ENCODE assay signal across 8 cellular contexts in the genomic region with DNA sequence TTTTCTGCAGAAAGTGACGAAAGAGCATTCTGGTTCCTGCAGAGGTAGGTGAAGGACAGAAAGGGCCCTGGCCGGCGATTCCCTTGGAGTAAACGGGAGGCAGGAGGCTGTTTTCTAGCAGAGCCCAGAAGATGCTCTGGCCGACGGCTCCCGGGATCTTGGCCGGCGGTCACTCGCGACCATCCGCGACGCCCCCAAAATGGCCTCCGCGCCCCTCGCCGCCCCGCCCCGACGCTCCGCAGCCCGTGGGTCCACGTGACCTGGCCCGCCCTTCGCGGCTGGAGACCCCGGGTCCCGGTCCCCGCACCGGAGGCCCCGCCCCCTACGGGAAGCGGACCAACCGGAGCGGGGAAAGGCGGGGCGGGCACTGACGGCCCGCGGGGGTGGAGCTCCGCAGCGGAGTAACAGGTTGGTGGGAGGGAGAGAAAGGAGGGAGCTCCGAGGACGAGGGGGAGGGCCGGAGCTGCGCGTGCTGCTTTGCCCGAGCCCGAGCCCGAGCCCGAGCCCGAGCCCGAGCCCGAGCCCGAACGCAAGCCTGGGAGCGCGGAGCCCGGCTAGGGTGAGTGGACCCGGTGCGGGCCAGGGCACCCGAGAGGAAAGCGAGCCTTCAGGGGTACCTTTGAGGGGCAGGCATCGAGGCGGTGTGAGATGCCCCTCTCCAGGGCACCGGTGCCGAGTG. TPM values are rescaled to one million over a fixed set of nuclear protein-coding genes. Genes with fewer than 3 reads are reported as not detected.
DNase-seq lines count a peak whose midpoint lies in the region; ATAC-seq and TF ChIP-seq lines count a peak whose summit lies in the region.

TSS of gene CGN (plus strand) at position 431 of the 679 bp plus-strand sequence. CDS start 7,133 bp downstream, outside the sequence.

- intact Hi-C loops in natural killer cell (cut with micrococcal nuclease): loop anchor here (1.0 kb wide), 1 partner anchor 29 kb away; the partner anchor contains the start of gene TUFT1

- H3K27ac Mint-ChIP-seq in activated T-helper 17 cell treated with anti-CD3 and anti-CD28 coated beads, Interleukin-2, amount 50 U/mL, for 72 hours: peak within 1 kb of the TSS; percentile 28
- H3K27ac Mint-ChIP-seq in natural killer cell: peak within 1 kb of the TSS; percentile 69 to 85
- peak within 1 kb of the TSS; percentile 57 for H3K27ac Mint-ChIP-seq in stimulated activated memory B cell treated with anti-CD40 and anti-IgM and Interleukin-4, amounts not matched to agents 10 μg/mL and 1 μg/mL and 100 μg/mL, for 72 hours

- DNase-seq in COLO829 (ENCODE audit: low spot score) (peak; percentile 60), Kasumi-1 (lab: John Stamatoyannopoulos, UW) (peak; percentile 73 to 77), RPMI7951 (ENCODE audit: low read depth) (peak; percentile 57), fibroblast of mammary gland (ENCODE audit: low read depth) (peak; percentile 32), natural killer cell (peak; percentile 80)

- no peaks in the 10 kb centered on the region for H3K36me3 Mint-ChIP-seq in activated T-helper 17 cell treated with anti-CD3 and anti-CD28 coated beads, Interleukin-2, amount 50 U/mL, for 72 hours (ENCODE audit: low read depth)
- H3K36me3 Mint-ChIP-seq in natural killer cell: no peaks in the 10 kb centered on the region
- no peaks in the 10 kb centered on the region for H3K36me3 Mint-ChIP-seq in stimulated activated memory B cell treated with anti-CD40 and anti-IgM and Interleukin-4, amounts not matched to agents 10 μg/mL and 1 μg/mL and 100 μg/mL, for 72 hours

- no peaks in the 10 kb centered on the region for H3K9me3 Mint-ChIP-seq in activated T-helper 17 cell treated with anti-CD3 and anti-CD28 coated beads, Interleukin-2, amount 50 U/mL, for 72 hours
- H3K9me3 Mint-ChIP-seq in natural killer cell: no peaks in the 10 kb centered on the region
- no peaks in the 10 kb centered on the region for H3K9me3 Mint-ChIP-seq in stimulated activated memory B cell treated with anti-CD40 and anti-IgM and Interleukin-4, amounts not matched to agents 10 μg/mL and 1 μg/mL and 100 μg/mL, for 72 hours

- H3K27me3 Mint-ChIP-seq in activated T-helper 17 cell treated with anti-CD3 and anti-CD28 coated beads, Interleukin-2, amount 50 U/mL, for 72 hours: no peaks in the 10 kb centered on the region
- H3K27me3 Mint-ChIP-seq in natural killer cell (ENCODE audit: low read depth in 2 of 2): peaks cover 0 to 4% of the 10 kb centered on the region in 2 donors
- no peaks in the 10 kb centered on the region for H3K27me3 Mint-ChIP-seq in stimulated activated memory B cell treated with anti-CD40 and anti-IgM and Interleukin-4, amounts not matched to agents 10 μg/mL and 1 μg/mL and 100 μg/mL, for 72 hours

- peaks cover 15% of the 10 kb centered on the region for H3K4me1 Mint-ChIP-seq in activated T-helper 17 cell treated with anti-CD3 and anti-CD28 coated beads, Interleukin-2, amount 50 U/mL, for 72 hours
- H3K4me1 Mint-ChIP-seq in natural killer cell: peaks cover 8 to 19% of the 10 kb centered on the region in 2 donors
- peaks cover 34% of the 10 kb centered on the region for H3K4me1 Mint-ChIP-seq in stimulated activated memory B cell treated with anti-CD40 and anti-IgM and Interleukin-4, amounts not matched to agents 10 μg/mL and 1 μg/mL and 100 μg/mL, for 72 hours

- TF ChIP-seq CTCF in fibroblast of mammary gland (conservative IDR thresholded peaks at IDR 0.05; ENCODE audit: control insufficient read depth, insufficient read depth, low read depth, low read length): no peak
- no peak for TF ChIP-seq CTCF in natural killer cell (IDR thresholded peaks at IDR 0.05)

- ATAC-seq in GM21619 (IDR thresholded peaks at IDR 0.05; ENCODE audit: unreplicated experiment): peak; percentile 71
- ATAC-seq in activated T-helper 17 cell treated with anti-CD3 and anti-CD28 coated beads, Interleukin-2, amount 50 U/mL, for 72 hours (replicated peaks): peak; percentile 98
- ATAC-seq in natural killer cell: peak; percentile 97 to 98 (median 98)
- peak; percentile 97 for ATAC-seq in stimulated activated memory B cell treated with anti-CD40 and anti-IgM and Interleukin-4, amounts not matched to agents 10 μg/mL and 1 μg/mL and 100 μg/mL, for 72 hours

- peak within 1 kb of the TSS; percentile 39 for H3K4me3 ChIP-seq in fibroblast of mammary gland (ENCODE audit: control insufficient read depth, low read depth, low read length)

- H3K4me3 Mint-ChIP-seq in activated T-helper 17 cell treated with anti-CD3 and anti-CD28 coated beads, Interleukin-2, amount 50 U/mL, for 72 hours: peak within 1 kb of the TSS; percentile 81
- peak within 1 kb of the TSS; percentile 98 for H3K4me3 Mint-ChIP-seq in natural killer cell
- peak within 1 kb of the TSS; percentile 94 for H3K4me3 Mint-ChIP-seq in stimulated activated memory B cell treated with anti-CD40 and anti-IgM and Interleukin-4, amounts not matched to agents 10 μg/mL and 1 μg/mL and 100 μg/mL, for 72 hours

RNA-seq across cellular contexts. Expression of gene CGN, which starts in this region (rescaled TPM):
- under 0.01 and 0.10 TPM in 2 replicates for total RNA-seq in RPMI7951 (2014; rRNA removed; shearing (Covaris generic))
- 1 to 10 TPM; 2.7 to 5.5 TPM for total RNA-seq in activated T-helper 17 cell treated with anti-CD3 and anti-CD28 coated beads, Interleukin-2, amount 50 U/mL, for 72 hours
- under 1 TPM in 2 of 3 donors, not detected in 1; 0.07 to 0.80 TPM for total RNA-seq in natural killer cell

Comparison
In these comparisons a context has a peak if more than half of its experiments do, and no peak if none do; other contexts are left out.
1. Peak in every context shown above with its lines: DNase-seq, ATAC-seq and H3K4me3 ChIP-seq.
2. Peak in DNase-seq in RPMI7951; RNA of the gene not detected or under 1 TPM.
3. Peak in DNase-seq and ATAC-seq in natural killer cell; RNA of the gene not detected or under 1 TPM.